10 cellular contexts compared by ENCODE assay signal in genomic region chr3:108976058-108976457, GRCh38. TPM values are rescaled to one million over a fixed set of nuclear protein-coding genes. Genes with fewer than 3 reads are reported as not detected.
"Had no signal": no experiment of that assay in that cellular context is flagged by ENCODE, and none has a peak within 500 bp of the region (broad histone marks: within the 10 kb centered on the region; RNA-seq: fewer than 3 reads in every experiment).

No MANE protein-coding gene starts in this region.

- FAIRE-seq: HTR-8/SVneo, K562 had no signal

- DNase-seq: IMR-90, KBM-7, KG1 had no signal

- ATAC-seq: K562 had no signal

- H3K4me2 ChIP-seq: KMS-11 had no signal

- H3K9ac ChIP-seq: KMS-11 had no signal

- H3K4me3 ChIP-seq: K562 had no signal

- H3K27ac ChIP-seq: HL-60, KMS-11 had no signal

RNA-seq across cellular contexts. Expression of gene GUCA1C, which starts 22.4 kb away (rescaled TPM):
- total RNA-seq: HT-29, HT1080, IMR-90, K562 had no signal
- polyA plus RNA-seq: IgD-negative memory B cell, IMR-90, K562 had no signal
